15 cellular contexts compared by ENCODE assay signal in genomic region chr6:168190646-168191443, GRCh38.
DNase-seq lines count a peak whose midpoint lies in the region; ATAC-seq and TF ChIP-seq lines count a peak whose summit lies in the region.
"Had no signal": no experiment of that assay in that cellular context is flagged by ENCODE, and none has a peak within 500 bp of the region (broad histone marks: within the 10 kb centered on the region; RNA-seq: fewer than 3 reads in every experiment).

No MANE protein-coding gene starts in this region.

- H3K14ac ChIP-seq in H9 (ENCODE audit: insufficient read depth, low read length) = no peak overlapping the region

- H2AFZ ChIP-seq in H9 (ENCODE audit: low read length) = no peak overlapping the region
- H2AFZ ChIP-seq in GM23338 = no peak overlapping the region
- H2AFZ ChIP-seq: GM23248 had no signal

- H3K4me2 ChIP-seq in BLaER1 = peak overlapping the region; percentile 47
- no peak overlapping the region for H3K4me2 ChIP-seq in H9 (ENCODE audit: insufficient read depth, insufficient read length, low read length)
- no peak overlapping the region for H3K4me2 ChIP-seq in GM23338
- H3K4me2 ChIP-seq: KMS-11 had no signal

- TF ChIP-seq CTCF in H9 (conservative IDR thresholded peaks at IDR 0.05) = no peak
- TF ChIP-seq CTCF in sigmoid colon (IDR thresholded peaks at IDR 0.05) = no peak
- no peak for TF ChIP-seq CTCF in GM23338 (conservative IDR thresholded peaks at IDR 0.05; ENCODE audit: low read depth in 2 of 2)

- H3K4me3 ChIP-seq in BLaER1 (no peak overlapping the region), sigmoid colon (no peak overlapping the region), GM23338 (no peak overlapping the region)
- H3K4me3 ChIP-seq: GM23248, SJSA1 had no signal

- no peak overlapping the region for H2BK5ac ChIP-seq in H9 (ENCODE audit: insufficient read length, low read length)

- no peaks in the 10 kb centered on the region for H3K23me2 ChIP-seq in H9 (ENCODE audit: insufficient read length, low read depth, low read length, poor library complexity, severe bottlenecking)

- no peak overlapping the region for H2BK20ac ChIP-seq in H9 (ENCODE audit: low read depth, low read length, poor library complexity, severe bottlenecking)

- H2BK15ac ChIP-seq in H9 (ENCODE audit: low read depth, low read length) = no peak overlapping the region

- H2AK5ac ChIP-seq in H9 (ENCODE audit: insufficient read length, low read length) = no peak overlapping the region

- H3K79me2 ChIP-seq in H9 (ENCODE audit: insufficient read depth, low read length) = no peaks in the 10 kb centered on the region
- H3K79me2 ChIP-seq in GM23338 (replicated peaks; ENCODE audit: insufficient read depth) = no peaks in the 10 kb centered on the region

- H3K56ac ChIP-seq in H9 (ENCODE audit: insufficient read length, low read depth, low read length) = no peak overlapping the region

- intact Hi-C loops in sigmoid colon (cut with DNase I) = no loop called here

- no peak for TF ChIP-seq EP300 in sigmoid colon (IDR thresholded peaks at IDR 0.05)

- H3K9me3 Mint-ChIP-seq in H9 (peaks cover 11 to 17% of the 10 kb centered on the region in 2 experiments), GM23338 (peaks cover 15% of the 10 kb centered on the region)
- H3K9me3 Mint-ChIP-seq: CD4-positive, alpha-beta T cell had no signal

- no peak overlapping the region for H3K18ac ChIP-seq in H9 (ENCODE audit: insufficient read length, low read depth, low read length)

- no peak overlapping the region for H4K91ac ChIP-seq in H9 (ENCODE audit: insufficient read length, low read depth, low read length)

- H3F3A ChIP-seq in GM23338 (replicated peaks; ENCODE audit: low read depth) = no peaks in the 10 kb centered on the region

- no peaks in the 10 kb centered on the region for H3K79me1 ChIP-seq in H9 (ENCODE audit: insufficient read depth, low read depth, low read length, poor library complexity, severe bottlenecking)

- H3K4me1 ChIP-seq in BLaER1 (peaks cover 53% of the 10 kb centered on the region), H9 (ENCODE audit: insufficient read depth, low read length) (no peaks in the 10 kb centered on the region), sigmoid colon (no peaks in the 10 kb centered on the region), GM23338 (ENCODE audit: insufficient read depth) (no peaks in the 10 kb centered on the region)
- H3K4me1 ChIP-seq: SJSA1 had no signal

- H4K20me1 ChIP-seq in BLaER1 (peaks cover 25% of the 10 kb centered on the region; the same call in 1 of the 2 replicates), H9 (ENCODE audit: control insufficient read depth, insufficient read depth, insufficient read length) (no peaks in the 10 kb centered on the region), GM23338 (replicated peaks; ENCODE audit: insufficient read depth) (no peaks in the 10 kb centered on the region)

- ATAC-seq in HG03442 (IDR thresholded peaks at IDR 0.05; ENCODE audit: unreplicated experiment) (no peak), GM23338 (no peak)

- H3K23ac ChIP-seq in H9 (ENCODE audit: insufficient read length, low read depth, low read length) = no peak overlapping the region

- DNase-seq in H9 (peak; percentile 17), islet precursor cell (peak; percentile 42), sigmoid colon (peak; percentile 48), NOMO-1 (lab: John Stamatoyannopoulos, UW; ENCODE audit: unreplicated experiment in 2 of 2) (no peak), GM23338 (ENCODE audit: low spot score) (no peak)
- DNase-seq: GM23248, NCI-H1048, NCI-H146, NCI-H2081, NCI-H748 treated with DMSO at 0.1 percent for 48 hours had no signal

- H4K5ac ChIP-seq in H9 (ENCODE audit: insufficient read length, low read depth, low read length) = no peak overlapping the region

- H3K27ac Mint-ChIP-seq in H9 = no peak overlapping the region
- H3K27ac Mint-ChIP-seq in GM23338 = no peak overlapping the region
- H3K27ac Mint-ChIP-seq: CD4-positive, alpha-beta T cell had no signal

- H3K27me3 Mint-ChIP-seq in H9 (ENCODE audit: low read depth) (peaks cover 9% of the 10 kb centered on the region), GM23338 (ENCODE audit: insufficient read depth, low read depth, poor library complexity) (peaks cover 19% of the 10 kb centered on the region)

- peaks cover 3 to 16% (median 6%) of the 10 kb centered on the region in 3 experiments for H3K36me3 Mint-ChIP-seq in H9 (ENCODE audit: insufficient read depth in 1 of 3, low read depth in 3 of 3)
- peaks cover 6% of the 10 kb centered on the region; the same call in 1 of the 3 replicates for H3K36me3 Mint-ChIP-seq in GM23338 (ENCODE audit: low read depth)

- no peak overlapping the region for H4K8ac ChIP-seq in H9 (replicated peaks; ENCODE audit: insufficient read length, low read depth, low read length)

- no peak overlapping the region for H2BK120ac ChIP-seq in H9 (ENCODE audit: low read depth, low read length, poor library complexity, severe bottlenecking)

- WGBS in H9 (ENCODE audit: extremely low coverage, insufficient read length, low lambda C conversion rate) = no CpG with 5 or more reads among the region's 22 CpGs
- 91% methylated on average over 22 of the region's 22 CpGs for WGBS in sigmoid colon, 2 donors

- H3K9me2 ChIP-seq in GM23338 (ENCODE audit: insufficient read depth) = peaks cover 7% of the 10 kb centered on the region; the same call in 1 of the 2 replicates

- H3K36me3 ChIP-seq in BLaER1 (peaks cover 44% of the 10 kb centered on the region), sigmoid colon (no peaks in the 10 kb centered on the region), GM23338 (ENCODE audit: insufficient read depth) (no peaks in the 10 kb centered on the region)
- H3K36me3 ChIP-seq: SJSA1 had no signal

- H3K4ac ChIP-seq in H9 (ENCODE audit: low read depth, low read length) = no peak overlapping the region

- H3K4me3 Mint-ChIP-seq in H9 (no peak overlapping the region), GM23338 (no peak overlapping the region)
- H3K4me3 Mint-ChIP-seq: CD4-positive, alpha-beta T cell had no signal

- no peak overlapping the region for H2BK12ac ChIP-seq in H9 (ENCODE audit: insufficient read length, low read depth, low read length)

- H3K9ac ChIP-seq in BLaER1 (no peak overlapping the region), H9 (ENCODE audit: extremely low read depth, insufficient read length, low read length) (no peak overlapping the region)
- H3K9ac ChIP-seq: GM23248, KMS-11 had no signal

- H3K4me1 Mint-ChIP-seq in H9 (peaks cover 10 to 15% of the 10 kb centered on the region in 2 experiments), GM23338 (peaks cover 12% of the 10 kb centered on the region)

- H3T11ph ChIP-seq in H9 (ENCODE audit: low read length) = no peak overlapping the region

- peaks cover 14% of the 10 kb centered on the region for H3K9me3 ChIP-seq in BLaER1
- H3K9me3 ChIP-seq in H9 (ENCODE audit: control insufficient read depth, low read depth, low read length) = no peaks in the 10 kb centered on the region
- no peaks in the 10 kb centered on the region for H3K9me3 ChIP-seq in sigmoid colon
- H3K9me3 ChIP-seq: SJSA1 had no signal

- H3K27me3 ChIP-seq in BLaER1 (no peaks in the 10 kb centered on the region), H9 (ENCODE audit: insufficient read depth, low read length) (no peaks in the 10 kb centered on the region), sigmoid colon (no peaks in the 10 kb centered on the region), GM23338 (ENCODE audit: insufficient read depth) (no peaks in the 10 kb centered on the region)

- no peak for TF ChIP-seq POLR2A in sigmoid colon (IDR thresholded peaks at IDR 0.05)

- H3K27ac ChIP-seq in BLaER1 = no peak overlapping the region
- H3K27ac ChIP-seq in H9 (ENCODE audit: insufficient read length, low read depth, low read length) = no peak overlapping the region
- no peak overlapping the region for H3K27ac ChIP-seq in sigmoid colon
- no peak overlapping the region for H3K27ac ChIP-seq in GM23338 (ENCODE audit: low read depth)
- H3K27ac ChIP-seq: GM23248, KMS-11, SJSA1 had no signal

TF ChIP-seq in GM23338, 12 proteins besides CTCF, POLR2A, EP300 and RAD21:
- TF ChIP-seq EZH2 (IDR thresholded peaks at IDR 0.05; ENCODE audit: low read depth, unreplicated experiment) = no peak
- TF ChIP-seq, protein P1, sequence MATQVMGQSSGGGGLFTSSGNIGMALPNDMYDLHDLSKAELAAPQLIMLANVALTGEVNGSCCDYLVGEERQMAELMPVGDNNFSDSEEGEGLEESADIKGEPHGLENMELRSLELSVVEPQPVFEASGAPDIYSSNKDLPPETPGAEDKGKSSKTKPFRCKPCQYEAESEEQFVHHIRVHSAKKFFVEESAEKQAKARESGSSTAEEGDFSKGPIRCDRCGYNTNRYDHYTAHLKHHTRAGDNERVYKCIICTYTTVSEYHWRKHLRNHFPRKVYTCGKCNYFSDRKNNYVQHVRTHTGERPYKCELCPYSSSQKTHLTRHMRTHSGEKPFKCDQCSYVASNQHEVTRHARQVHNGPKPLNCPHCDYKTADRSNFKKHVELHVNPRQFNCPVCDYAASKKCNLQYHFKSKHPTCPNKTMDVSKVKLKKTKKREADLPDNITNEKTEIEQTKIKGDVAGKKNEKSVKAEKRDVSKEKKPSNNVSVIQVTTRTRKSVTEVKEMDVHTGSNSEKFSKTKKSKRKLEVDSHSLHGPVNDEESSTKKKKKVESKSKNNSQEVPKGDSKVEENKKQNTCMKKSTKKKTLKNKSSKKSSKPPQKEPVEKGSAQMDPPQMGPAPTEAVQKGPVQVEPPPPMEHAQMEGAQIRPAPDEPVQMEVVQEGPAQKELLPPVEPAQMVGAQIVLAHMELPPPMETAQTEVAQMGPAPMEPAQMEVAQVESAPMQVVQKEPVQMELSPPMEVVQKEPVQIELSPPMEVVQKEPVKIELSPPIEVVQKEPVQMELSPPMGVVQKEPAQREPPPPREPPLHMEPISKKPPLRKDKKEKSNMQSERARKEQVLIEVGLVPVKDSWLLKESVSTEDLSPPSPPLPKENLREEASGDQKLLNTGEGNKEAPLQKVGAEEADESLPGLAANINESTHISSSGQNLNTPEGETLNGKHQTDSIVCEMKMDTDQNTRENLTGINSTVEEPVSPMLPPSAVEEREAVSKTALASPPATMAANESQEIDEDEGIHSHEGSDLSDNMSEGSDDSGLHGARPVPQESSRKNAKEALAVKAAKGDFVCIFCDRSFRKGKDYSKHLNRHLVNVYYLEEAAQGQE (IDR thresholded peaks at IDR 0.05; ENCODE audit: unreplicated experiment) = no peak
- TF ChIP-seq JUNB (IDR thresholded peaks at IDR 0.05; ENCODE audit: unreplicated experiment) = no peak
- no peak for TF ChIP-seq ETS1 (IDR thresholded peaks at IDR 0.05)
- no peak for TF ChIP-seq STAT1 (IDR thresholded peaks at IDR 0.05; ENCODE audit: unreplicated experiment)

Comparison
In these comparisons a context has a peak if more than half of its experiments do, and no peak if none do; other contexts are left out.
1. DNase-seq: peak in H9 (single experiment), islet precursor cell (single experiment) and sigmoid colon (single experiment); none in NOMO-1 (0 of 2) and GM23338 (single experiment).